ENCODE assay signal across 9 cellular contexts in the genomic region with DNA sequence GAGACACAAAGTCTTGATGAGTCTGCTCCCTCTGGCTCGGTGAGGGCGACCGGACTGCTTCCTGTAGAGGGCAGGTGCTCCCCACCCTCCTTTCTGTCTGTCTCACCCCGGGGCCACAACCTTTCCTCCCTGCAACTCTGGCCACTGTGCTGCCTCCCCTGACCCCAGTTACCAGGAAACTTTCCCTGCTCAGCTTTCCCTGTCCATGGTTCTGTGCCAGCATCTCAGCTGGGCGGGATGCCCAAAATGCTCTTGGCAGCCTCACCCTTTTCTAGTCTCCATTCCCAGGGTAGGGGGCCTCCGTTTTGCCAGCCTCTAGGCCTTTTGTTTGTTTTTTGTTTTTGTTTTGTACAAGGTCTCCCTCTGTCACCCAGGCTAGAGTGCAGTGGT. TPM values are rescaled to one million over a fixed set of nuclear protein-coding genes. Genes with fewer than 3 reads are reported as not detected.
DNase-seq lines count a peak whose midpoint lies in the region; ATAC-seq and TF ChIP-seq lines count a peak whose summit lies in the region.
"Had no signal": no experiment of that assay in that cellular context is flagged by ENCODE, and none has a peak within 500 bp of the region (broad histone marks: within the 10 kb centered on the region; RNA-seq: fewer than 3 reads in every experiment).

No MANE protein-coding gene starts in this region.

- no peak overlapping the region for H3K27ac ChIP-seq in WERI-Rb-1

- no peaks in the 10 kb centered on the region for H3K27me3 ChIP-seq in WERI-Rb-1 (ENCODE audit: insufficient read depth, low read depth, severe bottlenecking)

- H3K9me3 Mint-ChIP-seq in activated CD4-positive, alpha-beta memory T cell treated with anti-CD3 and anti-CD28 coated beads, Interleukin-2, amount 10 ng/mL, durations not matched to agents 7 days and 5 days: no peaks in the 10 kb centered on the region
- peaks cover 10% of the 10 kb centered on the region for H3K9me3 Mint-ChIP-seq in glutamatergic neuron (ENCODE audit: unreplicated experiment)

- peaks cover 23% of the 10 kb centered on the region for H3K4me1 Mint-ChIP-seq in activated CD4-positive, alpha-beta memory T cell treated with anti-CD3 and anti-CD28 coated beads, Interleukin-2, amount 10 ng/mL, durations not matched to agents 7 days and 5 days
- peaks cover 7% of the 10 kb centered on the region for H3K4me1 Mint-ChIP-seq in glutamatergic neuron (ENCODE audit: low read depth, unreplicated experiment)

- H3K27ac Mint-ChIP-seq in activated CD4-positive, alpha-beta memory T cell treated with anti-CD3 and anti-CD28 coated beads, Interleukin-2, amount 10 ng/mL, durations not matched to agents 7 days and 5 days: no peak overlapping the region
- H3K27ac Mint-ChIP-seq in glutamatergic neuron (ENCODE audit: unreplicated experiment): no peak overlapping the region

- H3K9me3 ChIP-seq in WERI-Rb-1 (ENCODE audit: severe bottlenecking): no peaks in the 10 kb centered on the region

- no peak for ATAC-seq in GM21825 (IDR thresholded peaks at IDR 0.05; ENCODE audit: unreplicated experiment)
- ATAC-seq in HG02610 (IDR thresholded peaks at IDR 0.05; ENCODE audit: unreplicated experiment): no peak

- H3K27me3 Mint-ChIP-seq in activated CD4-positive, alpha-beta memory T cell treated with anti-CD3 and anti-CD28 coated beads, Interleukin-2, amount 10 ng/mL, durations not matched to agents 7 days and 5 days: no peaks in the 10 kb centered on the region
- H3K27me3 Mint-ChIP-seq in glutamatergic neuron (ENCODE audit: unreplicated experiment): peaks cover 22% of the 10 kb centered on the region

- POLR2A ChIA-PET in activated CD4-positive, alpha-beta memory T cell treated with anti-CD3 and anti-CD28 coated beads, Interleukin-2, amount 10 ng/mL, durations not matched to agents 7 days and 5 days (lab: Charles Lee): interaction anchor here (0.9 kb wide), 1 partner anchor 12 kb away, joined by 4 read pairs; the partner anchor contains the start of gene PSMB6

- peak overlapping the region; percentile 73 for H3K4me3 Mint-ChIP-seq in activated CD4-positive, alpha-beta memory T cell treated with anti-CD3 and anti-CD28 coated beads, Interleukin-2, amount 10 ng/mL, durations not matched to agents 7 days and 5 days
- peak overlapping the region; percentile 93 for H3K4me3 Mint-ChIP-seq in glutamatergic neuron (ENCODE audit: unreplicated experiment)

- intact Hi-C loops in posterior cingulate gyrus (cut with DNase I): no loop called here

- DNase-seq in ELF-1 (ENCODE audit: low read depth, low spot score) (peak; percentile 12), glutamatergic neuron (no peak), posterior cingulate gyrus (peak; percentile 42 to 91 (median 58)), WERI-Rb-1 (no peak)
- DNase-seq in activated CD4-positive, alpha-beta memory T cell treated with anti-CD3 and anti-CD28 coated beads, Interleukin-2, amount 10 ng/mL, durations not matched to agents 7 days and 5 days: no peak
- DNase-seq in stimulated activated CD4-positive, alpha-beta T cell treated with anti-CD3 and anti-CD28 coated beads, Interleukin-2, amount 100 ng/mL, for 48 hours: no peak
- DNase-seq: mesendoderm had no signal

- peaks cover 11% of the 10 kb centered on the region for H3K36me3 ChIP-seq in WERI-Rb-1

- TF ChIP-seq CTCF in glutamatergic neuron (IDR thresholded peaks at IDR 0.05; ENCODE audit: partially characterized antibody, unreplicated experiment) (no peak), WERI-Rb-1 (IDR thresholded peaks at IDR 0.05; ENCODE audit: low read depth, low read length) (no peak)

- no peak overlapping the region for H3K4me3 ChIP-seq in WERI-Rb-1 (ENCODE audit: low read depth, low read length)

- CTCF ChIA-PET in activated CD4-positive, alpha-beta memory T cell treated with anti-CD3 and anti-CD28 coated beads, Interleukin-2, amount 10 ng/mL, durations not matched to agents 7 days and 5 days (lab: Charles Lee): interaction anchor here (3.6 kb wide), 1 partner anchor 18 kb away, joined by 17 read pairs; the partner anchor contains the start of gene GLTPD2

- H3K36me3 Mint-ChIP-seq in activated CD4-positive, alpha-beta memory T cell treated with anti-CD3 and anti-CD28 coated beads, Interleukin-2, amount 10 ng/mL, durations not matched to agents 7 days and 5 days (ENCODE audit: low read depth): peaks cover 4% of the 10 kb centered on the region
- peaks cover 11% of the 10 kb centered on the region for H3K36me3 Mint-ChIP-seq in glutamatergic neuron (ENCODE audit: unreplicated experiment)

RNA-seq across cellular contexts. Expression of gene PLD2, which starts 1.4 kb away (rescaled TPM):
- total RNA-seq in activated CD4-positive, alpha-beta memory T cell treated with anti-CD3 and anti-CD28 coated beads, Interleukin-2, amount 10 ng/mL, durations not matched to agents 7 days and 5 days: 10 to 100 TPM; 17.4 to 20.7 TPM
- total RNA-seq in glutamatergic neuron (ENCODE audit: unreplicated experiment): 61.4 TPM

RNA-seq across cellular contexts. Expression of gene PSMB6, which starts 12.4 kb away (rescaled TPM):
- total RNA-seq in activated CD4-positive, alpha-beta memory T cell treated with anti-CD3 and anti-CD28 coated beads, Interleukin-2, amount 10 ng/mL, durations not matched to agents 7 days and 5 days: 100 to 1,000 TPM; 118 to 121 TPM
- total RNA-seq in glutamatergic neuron (ENCODE audit: unreplicated experiment): 128 TPM

RNA-seq across cellular contexts. Expression of gene GLTPD2, which starts 19.6 kb away (rescaled TPM):
- not detected for total RNA-seq in activated CD4-positive, alpha-beta memory T cell treated with anti-CD3 and anti-CD28 coated beads, Interleukin-2, amount 10 ng/mL, durations not matched to agents 7 days and 5 days
- not detected for total RNA-seq in glutamatergic neuron (ENCODE audit: unreplicated experiment)

RNA-seq across cellular contexts. Expression of gene VMO1, which starts 22.2 kb away (rescaled TPM):
- total RNA-seq in activated CD4-positive, alpha-beta memory T cell treated with anti-CD3 and anti-CD28 coated beads, Interleukin-2, amount 10 ng/mL, durations not matched to agents 7 days and 5 days: under 1 TPM in 1 of 2 experiments, not detected in 1; 0.40 TPM
- 2.5 TPM for total RNA-seq in glutamatergic neuron (ENCODE audit: unreplicated experiment)

Comparison
In these comparisons a context has a peak if more than half of its experiments do, and no peak if none do; other contexts are left out.
1. DNase-seq: peak in ELF-1 (single experiment) and posterior cingulate gyrus (10 of 10); none in activated CD4-positive, alpha-beta memory T cell treated with anti-CD3 and anti-CD28 coated beads, Interleukin-2, amount 10 ng/mL, durations not matched to agents 7 days and 5 days (single experiment), glutamatergic neuron (single experiment), WERI-Rb-1 (single experiment) and stimulated activated CD4-positive, alpha-beta T cell treated with anti-CD3 and anti-CD28 coated beads, Interleukin-2, amount 100 ng/mL, for 48 hours (0 of 2).